14 cellular contexts compared by ENCODE assay signal in genomic region chr3:14393440-14394111, GRCh38. TPM values are rescaled to one million over a fixed set of nuclear protein-coding genes. Genes with fewer than 3 reads are reported as not detected.
DNase-seq lines count a peak whose midpoint lies in the region; ATAC-seq and TF ChIP-seq lines count a peak whose summit lies in the region.
"Had no signal": no experiment of that assay in that cellular context is flagged by ENCODE, and none has a peak within 500 bp of the region (broad histone marks: within the 10 kb centered on the region; RNA-seq: fewer than 3 reads in every experiment).

No MANE protein-coding gene starts in this region.

- H3K27ac Mint-ChIP-seq in nephron progenitor cell = peak overlapping the region; percentile 19
- H3K27ac Mint-ChIP-seq: activated naive CD8-positive, alpha-beta T cell treated with anti-CD3 and anti-CD28 coated beads, Interleukin-2, amount 10 ng/mL, durations not matched to agents 7 days and 5 days had no signal

- no peak overlapping the region for H3K4me3 Mint-ChIP-seq in nephron progenitor cell
- H3K4me3 Mint-ChIP-seq: activated naive CD8-positive, alpha-beta T cell treated with anti-CD3 and anti-CD28 coated beads, Interleukin-2, amount 10 ng/mL, durations not matched to agents 7 days and 5 days had no signal

- DNase-seq in NT2/D1 (ENCODE audit: low read depth, low spot score) (no peak), nephron progenitor cell (peak; percentile 37), upper lobe of right lung (no peak), erythroblast (lab: John Stamatoyannopoulos, UW) (no peak)
- DNase-seq: activated naive CD8-positive, alpha-beta T cell treated with anti-CD3 and anti-CD28 coated beads, Interleukin-2, amount 10 ng/mL, durations not matched to agents 7 days and 5 days; foreskin fibroblast; KG1; NCI-H1417; NCI-H510A; PC-9; WERI-Rb-1 had no signal

- peaks cover 22% of the 10 kb centered on the region for H3K4me1 ChIP-seq in NT2/D1 (ENCODE audit: insufficient read depth, insufficient read length)
- H3K4me1 ChIP-seq in duodenal mucosa (ENCODE audit: control insufficient read depth in 1 of 2, insufficient read depth in 2 of 2, low read length in 2 of 2) = peaks cover 18 to 24% of the 10 kb centered on the region in 2 donors
- H3K4me1 ChIP-seq in upper lobe of right lung = peaks cover 14% of the 10 kb centered on the region

- no peaks in the 10 kb centered on the region for H3K36me3 Mint-ChIP-seq in nephron progenitor cell (ENCODE audit: low read depth)
- H3K36me3 Mint-ChIP-seq: activated naive CD8-positive, alpha-beta T cell treated with anti-CD3 and anti-CD28 coated beads, Interleukin-2, amount 10 ng/mL, durations not matched to agents 7 days and 5 days had no signal

- peaks cover 45% of the 10 kb centered on the region for H3K4me1 Mint-ChIP-seq in nephron progenitor cell

- TF ChIP-seq CTCF in nephron progenitor cell (IDR thresholded peaks at IDR 0.05) (no peak), upper lobe of right lung (IDR thresholded peaks at IDR 0.05) (no peak)

- H3K36me3 ChIP-seq in NT2/D1 (ENCODE audit: insufficient read depth, insufficient read length, low read length) (no peaks in the 10 kb centered on the region), duodenal mucosa (ENCODE audit: control insufficient read depth in 1 of 2, insufficient read depth in 2 of 2, low read length in 2 of 2) (no peaks in the 10 kb centered on the region), upper lobe of right lung (no peaks in the 10 kb centered on the region)
- H3K36me3 ChIP-seq: WERI-Rb-1 had no signal

- no peaks in the 10 kb centered on the region for H3K9me3 ChIP-seq in NT2/D1 (ENCODE audit: insufficient read depth, low read length)
- no peaks in the 10 kb centered on the region for H3K9me3 ChIP-seq in duodenal mucosa (ENCODE audit: control insufficient read depth in 1 of 2, low read length in 2 of 2)
- H3K9me3 ChIP-seq in upper lobe of right lung = no peaks in the 10 kb centered on the region

- H3K9me3 Mint-ChIP-seq in nephron progenitor cell = no peaks in the 10 kb centered on the region
- H3K9me3 Mint-ChIP-seq: activated naive CD8-positive, alpha-beta T cell treated with anti-CD3 and anti-CD28 coated beads, Interleukin-2, amount 10 ng/mL, durations not matched to agents 7 days and 5 days had no signal

- peak overlapping the region; percentile 7 for H3K9ac ChIP-seq in NT2/D1 (ENCODE audit: insufficient read length, low read depth)
- peak overlapping the region in 1 of 2 donors; percentile 14 for H3K9ac ChIP-seq in duodenal mucosa (ENCODE audit: low read depth in 1 of 2, low read length in 2 of 2)

- H3K27me3 Mint-ChIP-seq in nephron progenitor cell (ENCODE audit: low read depth, poor library complexity) = peaks cover 4% of the 10 kb centered on the region

- H3K27me3 ChIP-seq in NT2/D1 (ENCODE audit: insufficient read depth, insufficient read length) (no peaks in the 10 kb centered on the region), duodenal mucosa (ENCODE audit: control insufficient read depth in 1 of 2, insufficient read depth in 2 of 2, low read length in 2 of 2) (no peaks in the 10 kb centered on the region), upper lobe of right lung (no peaks in the 10 kb centered on the region)

- no peak for TF ChIP-seq POLR2A in erythroblast (IDR thresholded peaks at IDR 0.05; ENCODE audit: low read length)

- intact Hi-C loops in upper lobe of right lung (cut with DNase I) = no loop called here

- no peak for ATAC-seq in upper lobe of right lung
- no peak for ATAC-seq in HG02798 (IDR thresholded peaks at IDR 0.05; ENCODE audit: poor library complexity, unreplicated experiment)
- ATAC-seq in HG02678 (IDR thresholded peaks at IDR 0.05; ENCODE audit: unreplicated experiment) = no peak

- peak overlapping the region; percentile 27 for H3K27ac ChIP-seq in duodenal mucosa (ENCODE audit: low read depth, low read length)
- H3K27ac ChIP-seq in upper lobe of right lung = peak overlapping the region; percentile 8
- H3K27ac ChIP-seq: PC-9, WERI-Rb-1 had no signal

- H3K4me3 ChIP-seq in NT2/D1 (ENCODE audit: insufficient read length, low read depth) = no peak overlapping the region
- H3K4me3 ChIP-seq in duodenal mucosa (ENCODE audit: low read depth in 1 of 2, low read length in 2 of 2) = no peak overlapping the region
- H3K4me3 ChIP-seq in upper lobe of right lung = no peak overlapping the region
- H3K4me3 ChIP-seq: PC-9 had no signal

RNA-seq across cellular contexts. Expression of gene SLC6A6, which starts 8.8 kb away (rescaled TPM):
- total RNA-seq in upper lobe of right lung = 54.3 TPM
